In the genomic region with DNA sequence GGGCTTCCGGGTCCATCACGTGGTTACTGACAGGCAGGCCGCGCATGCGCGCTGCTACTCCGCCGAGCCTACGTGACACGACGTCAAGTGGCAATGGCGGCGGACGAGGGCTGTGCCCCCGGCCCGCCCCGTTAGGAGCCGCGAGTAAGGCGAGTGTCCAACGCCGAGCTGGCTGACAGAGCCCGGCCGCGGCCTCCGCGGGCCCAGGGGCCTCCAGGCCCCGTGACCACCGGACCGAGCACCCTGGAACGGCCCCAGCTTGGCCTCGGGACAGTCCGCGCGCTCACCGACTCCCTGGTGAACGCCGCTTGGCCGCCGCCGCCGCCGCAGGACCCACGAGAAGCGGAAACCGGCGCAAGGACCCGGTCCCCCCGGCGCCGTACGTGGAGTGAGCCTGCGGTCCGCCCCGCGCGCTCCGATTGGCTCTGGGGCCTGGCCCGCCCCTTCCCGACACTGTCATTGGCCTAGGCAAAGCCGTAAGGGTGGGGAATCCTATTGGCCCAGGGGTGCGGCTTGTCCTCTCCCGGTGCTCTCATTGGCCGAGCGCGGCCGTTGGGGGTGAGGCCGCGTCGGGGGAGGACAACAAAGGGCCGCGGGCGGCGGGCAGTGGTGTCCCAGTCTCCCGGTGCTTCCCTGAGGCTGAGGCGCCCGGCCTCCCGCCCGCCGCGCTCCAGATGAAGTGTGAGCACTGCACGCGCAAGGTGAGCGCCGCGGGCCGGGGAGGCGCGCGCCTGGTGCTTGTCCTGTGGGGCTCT, we compare ENCODE assay signal across 8 cellular contexts. TPM values are rescaled to one million over a fixed set of nuclear protein-coding genes. Genes with fewer than 3 reads are reported as not detected.
DNase-seq lines count a peak whose midpoint lies in the region; ATAC-seq, FAIRE-seq and TF ChIP-seq lines count a peak whose summit lies in the region.

Gene NARF (plus strand): TSS at position 612 of the 755 bp plus-strand sequence. CDS start 63 bp downstream, at position 675.

- peaks cover 7% of the 10 kb centered on the region for H3K36me3 ChIP-seq in astrocyte (ENCODE audit: insufficient read depth, low read length)

- peak within 1 kb of the TSS; percentile 75 for H2AFZ ChIP-seq in astrocyte (ENCODE audit: low read depth, low read length)

- H3K27ac Mint-ChIP-seq in astrocyte (ENCODE audit: unreplicated experiment): peak within 1 kb of the TSS; percentile 87

- no peaks in the 10 kb centered on the region for H3K27me3 ChIP-seq in astrocyte (ENCODE audit: insufficient read depth, low read length)

- no peaks in the 10 kb centered on the region for H3K27me3 Mint-ChIP-seq in astrocyte (ENCODE audit: low read depth, unreplicated experiment)

- peak within 1 kb of the TSS; percentile 90 for H3K4me2 ChIP-seq in astrocyte (ENCODE audit: low read length)

- H3K9me3 ChIP-seq in astrocyte (ENCODE audit: insufficient read depth, low read depth, low read length): no peaks in the 10 kb centered on the region

- H3K9ac ChIP-seq in astrocyte (ENCODE audit: low read length): peak within 1 kb of the TSS; percentile 93

- DNase-seq in NCI-H2029 (lab: John Stamatoyannopoulos, UW) (peak; percentile 93), T-helper 22 cell (ENCODE audit: low read depth) (peak; percentile 95), astrocyte (ENCODE audit: low read depth) (peak; percentile 95), hepatic stellate cell (ENCODE audit: low spot score) (peak; percentile 100), renal cortical epithelial cell (ENCODE audit: low read depth) (peak; percentile 93), cortex of kidney (lab: John Stamatoyannopoulos, UW) (no peak)

- peak within 1 kb of the TSS; percentile 97 for H3K27ac ChIP-seq in astrocyte (ENCODE audit: low read depth, low read length)

- peak; percentile 83 for TF ChIP-seq POLR2A in GM18505 (IDR thresholded peaks at IDR 0.05; ENCODE audit: borderline replicate concordance, extremely low read depth, insufficient read depth, insufficient read length)

- H3K4me3 ChIP-seq in astrocyte (ENCODE audit: insufficient read depth, low read depth, low read length): peak within 1 kb of the TSS; percentile 91

- peaks cover 17% of the 10 kb centered on the region for H4K20me1 ChIP-seq in astrocyte (ENCODE audit: insufficient read depth, low read length)

- H3K4me1 ChIP-seq in astrocyte (ENCODE audit: insufficient read depth, low read length): peaks cover 12% of the 10 kb centered on the region

- H3K79me2 ChIP-seq in astrocyte (ENCODE audit: insufficient read depth, low read length): peaks cover 14% of the 10 kb centered on the region

- FAIRE-seq in astrocyte (lab: Jason Lieb, UNC): no peak

- no peaks in the 10 kb centered on the region for H3K9me3 Mint-ChIP-seq in astrocyte (ENCODE audit: unreplicated experiment)

- peaks cover 9% of the 10 kb centered on the region for H3K4me1 Mint-ChIP-seq in astrocyte (ENCODE audit: low read depth, unreplicated experiment)

- peaks cover 11% of the 10 kb centered on the region for H3K36me3 Mint-ChIP-seq in astrocyte (ENCODE audit: low read depth, unreplicated experiment)

- ATAC-seq in GM18505 (IDR thresholded peaks at IDR 0.05; ENCODE audit: unreplicated experiment) (peak; percentile 87), HG02973 (IDR thresholded peaks at IDR 0.05; ENCODE audit: unreplicated experiment) (peak; percentile 91)

- no peak for TF ChIP-seq CTCF in astrocyte (IDR thresholded peaks at IDR 0.05; ENCODE audit: insufficient read depth, low read depth, low read length)

- peak within 1 kb of the TSS; percentile 94 for H3K4me3 Mint-ChIP-seq in astrocyte (ENCODE audit: unreplicated experiment)

RNA-seq across cellular contexts. Expression of gene NARF, which starts in this region (rescaled TPM):
- 62.8 and 64.4 TPM in 2 replicates for total RNA-seq in astrocyte
- 31.1 and 52.4 TPM in 2 replicates for total RNA-seq in renal cortical epithelial cell
